Comparison of ENCODE assay signal across 1 cellular context in the genomic region with DNA sequence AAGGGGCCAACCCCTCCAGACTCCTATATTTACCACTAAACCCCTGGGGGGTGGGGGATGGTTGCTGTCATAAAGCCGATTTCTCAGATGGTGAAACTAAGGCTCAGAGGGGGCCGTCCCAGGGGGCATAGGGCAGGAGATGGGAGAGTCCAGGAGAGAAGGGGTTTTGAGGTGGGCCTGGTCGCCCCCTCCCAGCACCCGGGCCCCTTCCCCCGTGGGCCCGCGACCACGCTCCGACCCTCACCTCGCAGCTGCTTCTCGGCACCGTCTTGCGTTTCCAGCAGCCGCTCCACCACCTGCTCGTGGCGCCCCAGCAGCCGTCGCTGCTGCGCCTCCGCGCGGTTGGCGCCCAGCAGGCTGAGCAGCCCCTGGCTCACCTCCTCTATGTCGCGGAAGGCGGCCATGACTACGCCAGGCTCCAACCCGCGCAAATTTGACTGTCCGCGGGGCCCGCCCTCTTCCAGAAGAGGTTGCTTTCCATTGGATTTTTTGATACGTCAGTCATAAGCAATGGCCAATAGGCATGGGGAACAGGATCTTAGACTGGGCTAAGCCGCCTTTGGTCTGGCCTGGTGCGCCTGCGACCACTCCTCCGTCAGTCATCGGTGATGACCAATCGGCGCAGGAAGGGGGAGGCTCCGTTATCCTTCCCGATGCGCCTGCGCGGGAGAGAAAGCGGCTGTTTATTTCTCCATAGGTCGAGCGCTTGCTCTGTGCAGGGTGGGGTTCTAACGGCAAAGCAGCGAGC.
TF ChIP-seq lines count a peak whose summit lies in the region.

A gene with protein sequence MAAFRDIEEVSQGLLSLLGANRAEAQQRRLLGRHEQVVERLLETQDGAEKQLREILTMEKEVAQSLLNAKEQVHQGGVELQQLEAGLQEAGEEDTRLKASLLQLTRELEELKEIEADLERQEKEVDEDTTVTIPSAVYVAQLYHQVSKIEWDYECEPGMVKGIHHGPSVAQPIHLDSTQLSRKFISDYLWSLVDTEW (minus strand): TSS at position 410 of the 748 bp plus-strand sequence. CDS start 6 bp downstream, at position 404.

TF ChIP-seq in HepG2, 621 proteins besides CTCF, POLR2A, EP300 and RAD21 (continued from another document and continues in another):
- TF ChIP-seq TSC22D2 (CRISPR knock-in tag; IDR thresholded peaks at IDR 0.05; ENCODE audit: borderline replicate concordance) (no peak), ZZZ3 (CRISPR knock-in tag; IDR thresholded peaks at IDR 0.05; ENCODE audit: borderline replicate concordance) (no peak), SMAD1 (CRISPR knock-in tag; IDR thresholded peaks at IDR 0.05; ENCODE audit: borderline replicate concordance, low read depth) (no peak; the same call in 1 of the 2 replicates), SMARCC2 (IDR thresholded peaks at IDR 0.05) (no peak), RBM22 (optimal IDR thresholded peaks at IDR 0.05; ENCODE audit: low read length) (no peak), PLRG1 (conservative IDR thresholded peaks at IDR 0.05) (no peak), ZBTB38 (CRISPR knock-in tag; IDR thresholded peaks at IDR 0.05) (peak; percentile 44; the same call in 1 of the 2 replicates), GATAD1 (CRISPR knock-in tag; IDR thresholded peaks at IDR 0.05) (peak; percentile 38; the same call in 1 of the 2 replicates), ZNF556 (CRISPR knock-in tag; IDR thresholded peaks at IDR 0.05; ENCODE audit: borderline replicate concordance) (peak; percentile 61; the same call in 1 of the 2 replicates), ZSCAN21 (CRISPR knock-in tag; IDR thresholded peaks at IDR 0.05; ENCODE audit: borderline replicate concordance) (peak; percentile 72; the same call in 1 of the 2 replicates), MEF2D (CRISPR knock-in tag; IDR thresholded peaks at IDR 0.05) (no peak), THYN1 (CRISPR knock-in tag; IDR thresholded peaks at IDR 0.05; ENCODE audit: borderline replicate concordance, low read depth) (no peak), ZNF207 (IDR thresholded peaks at IDR 0.05; ENCODE audit: borderline replicate concordance) (no peak), ZNF138 (CRISPR knock-in tag; IDR thresholded peaks at IDR 0.05; ENCODE audit: low read depth) (0 out of 2 replicates have a peak, but pooled peaks have one; percentile 60), HCFC1 (IDR thresholded peaks at IDR 0.05; ENCODE audit: low read depth, low read length) (no peak), ZNF30 (CRISPR knock-in tag; IDR thresholded peaks at IDR 0.05) (0 out of 2 replicates have a peak, but pooled peaks have one; percentile 47), ARNTL (CRISPR knock-in tag; IDR thresholded peaks at IDR 0.05) (0 out of 2 replicates have a peak, but pooled peaks have one; percentile 51), FOSL1 (CRISPR knock-in tag; IDR thresholded peaks at IDR 0.05; ENCODE audit: borderline replicate concordance) (no peak), ZFP62 (CRISPR knock-in tag; IDR thresholded peaks at IDR 0.05) (no peak), SNAI1 (CRISPR knock-in tag; IDR thresholded peaks at IDR 0.05; ENCODE audit: borderline replicate concordance) (peak; percentile 65; the same call in 1 of the 2 replicates), CHD4 (IDR thresholded peaks at IDR 0.05; ENCODE audit: borderline replicate concordance, low read length) (no peak), HNRNPL (IDR thresholded peaks at IDR 0.05; ENCODE audit: low read depth, low read length) (no peak), ZNF383 (CRISPR knock-in tag; IDR thresholded peaks at IDR 0.05; ENCODE audit: borderline replicate concordance) (no peak), MIER2 (CRISPR knock-in tag; IDR thresholded peaks at IDR 0.05) (no peak), ZNF350 (CRISPR knock-in tag; IDR thresholded peaks at IDR 0.05; ENCODE audit: borderline replicate concordance, low read depth) (0 out of 2 replicates have a peak, but pooled peaks have one; percentile 42), MBD4 (IDR thresholded peaks at IDR 0.05; ENCODE audit: borderline replicate concordance, low read length) (no peak), ISL2 (CRISPR knock-in tag; IDR thresholded peaks at IDR 0.05) (no peak; the same call in none of the 2 replicates), ZNF432 (CRISPR knock-in tag; IDR thresholded peaks at IDR 0.05; ENCODE audit: borderline replicate concordance) (no peak), ZSCAN12 (CRISPR knock-in tag; IDR thresholded peaks at IDR 0.05) (no peak), ZNF264 (CRISPR knock-in tag; IDR thresholded peaks at IDR 0.05) (0 out of 2 replicates have a peak, but pooled peaks have one; percentile 28), HNRNPH1 (optimal IDR thresholded peaks at IDR 0.05; ENCODE audit: low read depth, low read length) (no peak), LCORL (IDR thresholded peaks at IDR 0.05) (no peak), LCORL (CRISPR knock-in tag; IDR thresholded peaks at IDR 0.05) (no peak), TBP (CRISPR knock-in tag; IDR thresholded peaks at IDR 0.05) (no peak), ZFP36 (IDR thresholded peaks at IDR 0.05; ENCODE audit: borderline replicate concordance, low read depth, low read length, partially characterized antibody) (no peak), ESRRA (CRISPR knock-in tag; IDR thresholded peaks at IDR 0.05; ENCODE audit: low read depth) (no peak), ZNF749 (CRISPR knock-in tag; IDR thresholded peaks at IDR 0.05; ENCODE audit: borderline replicate concordance) (no peak), SNAPC2 (CRISPR knock-in tag; IDR thresholded peaks at IDR 0.05) (peak; percentile 73; the same call in 1 of the 2 replicates), U2AF2 (IDR thresholded peaks at IDR 0.05; ENCODE audit: low read depth, low read length) (no peak), ZIK1 (CRISPR knock-in tag; IDR thresholded peaks at IDR 0.05; ENCODE audit: borderline replicate concordance, low read depth) (no peak), HMG20A (CRISPR knock-in tag; IDR thresholded peaks at IDR 0.05; ENCODE audit: borderline replicate concordance) (no peak), ZC3H13 (CRISPR knock-in tag; IDR thresholded peaks at IDR 0.05) (peak; percentile 51; the same call in 1 of the 2 replicates)
- TF ChIP-seq, protein P1, sequence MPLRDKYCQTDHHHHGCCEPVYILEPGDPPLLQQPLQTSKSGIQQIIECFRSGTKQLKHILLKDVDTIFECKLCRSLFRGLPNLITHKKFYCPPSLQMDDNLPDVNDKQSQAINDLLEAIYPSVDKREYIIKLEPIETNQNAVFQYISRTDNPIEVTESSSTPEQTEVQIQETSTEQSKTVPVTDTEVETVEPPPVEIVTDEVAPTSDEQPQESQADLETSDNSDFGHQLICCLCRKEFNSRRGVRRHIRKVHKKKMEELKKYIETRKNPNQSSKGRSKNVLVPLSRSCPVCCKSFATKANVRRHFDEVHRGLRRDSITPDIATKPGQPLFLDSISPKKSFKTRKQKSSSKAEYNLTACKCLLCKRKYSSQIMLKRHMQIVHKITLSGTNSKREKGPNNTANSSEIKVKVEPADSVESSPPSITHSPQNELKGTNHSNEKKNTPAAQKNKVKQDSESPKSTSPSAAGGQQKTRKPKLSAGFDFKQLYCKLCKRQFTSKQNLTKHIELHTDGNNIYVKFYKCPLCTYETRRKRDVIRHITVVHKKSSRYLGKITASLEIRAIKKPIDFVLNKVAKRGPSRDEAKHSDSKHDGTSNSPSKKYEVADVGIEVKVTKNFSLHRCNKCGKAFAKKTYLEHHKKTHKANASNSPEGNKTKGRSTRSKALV (CRISPR knock-in tag; IDR thresholded peaks at IDR 0.05), result no peak
- TF ChIP-seq, protein P2, sequence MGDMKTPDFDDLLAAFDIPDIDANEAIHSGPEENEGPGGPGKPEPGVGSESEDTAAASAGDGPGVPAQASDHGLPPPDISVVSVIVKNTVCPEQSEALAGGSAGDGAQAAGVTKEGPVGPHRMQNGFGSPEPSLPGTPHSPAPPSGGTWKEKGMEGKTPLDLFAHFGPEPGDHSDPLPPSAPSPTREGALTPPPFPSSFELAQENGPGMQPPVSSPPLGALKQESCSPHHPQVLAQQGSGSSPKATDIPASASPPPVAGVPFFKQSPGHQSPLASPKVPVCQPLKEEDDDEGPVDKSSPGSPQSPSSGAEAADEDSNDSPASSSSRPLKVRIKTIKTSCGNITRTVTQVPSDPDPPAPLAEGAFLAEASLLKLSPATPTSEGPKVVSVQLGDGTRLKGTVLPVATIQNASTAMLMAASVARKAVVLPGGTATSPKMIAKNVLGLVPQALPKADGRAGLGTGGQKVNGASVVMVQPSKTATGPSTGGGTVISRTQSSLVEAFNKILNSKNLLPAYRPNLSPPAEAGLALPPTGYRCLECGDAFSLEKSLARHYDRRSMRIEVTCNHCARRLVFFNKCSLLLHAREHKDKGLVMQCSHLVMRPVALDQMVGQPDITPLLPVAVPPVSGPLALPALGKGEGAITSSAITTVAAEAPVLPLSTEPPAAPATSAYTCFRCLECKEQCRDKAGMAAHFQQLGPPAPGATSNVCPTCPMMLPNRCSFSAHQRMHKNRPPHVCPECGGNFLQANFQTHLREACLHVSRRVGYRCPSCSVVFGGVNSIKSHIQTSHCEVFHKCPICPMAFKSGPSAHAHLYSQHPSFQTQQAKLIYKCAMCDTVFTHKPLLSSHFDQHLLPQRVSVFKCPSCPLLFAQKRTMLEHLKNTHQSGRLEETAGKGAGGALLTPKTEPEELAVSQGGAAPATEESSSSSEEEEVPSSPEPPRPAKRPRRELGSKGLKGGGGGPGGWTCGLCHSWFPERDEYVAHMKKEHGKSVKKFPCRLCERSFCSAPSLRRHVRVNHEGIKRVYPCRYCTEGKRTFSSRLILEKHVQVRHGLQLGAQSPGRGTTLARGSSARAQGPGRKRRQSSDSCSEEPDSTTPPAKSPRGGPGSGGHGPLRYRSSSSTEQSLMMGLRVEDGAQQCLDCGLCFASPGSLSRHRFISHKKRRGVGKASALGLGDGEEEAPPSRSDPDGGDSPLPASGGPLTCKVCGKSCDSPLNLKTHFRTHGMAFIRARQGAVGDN (CRISPR knock-in tag; IDR thresholded peaks at IDR 0.05), result peak; percentile 71
- TF ChIP-seq, protein P3, sequence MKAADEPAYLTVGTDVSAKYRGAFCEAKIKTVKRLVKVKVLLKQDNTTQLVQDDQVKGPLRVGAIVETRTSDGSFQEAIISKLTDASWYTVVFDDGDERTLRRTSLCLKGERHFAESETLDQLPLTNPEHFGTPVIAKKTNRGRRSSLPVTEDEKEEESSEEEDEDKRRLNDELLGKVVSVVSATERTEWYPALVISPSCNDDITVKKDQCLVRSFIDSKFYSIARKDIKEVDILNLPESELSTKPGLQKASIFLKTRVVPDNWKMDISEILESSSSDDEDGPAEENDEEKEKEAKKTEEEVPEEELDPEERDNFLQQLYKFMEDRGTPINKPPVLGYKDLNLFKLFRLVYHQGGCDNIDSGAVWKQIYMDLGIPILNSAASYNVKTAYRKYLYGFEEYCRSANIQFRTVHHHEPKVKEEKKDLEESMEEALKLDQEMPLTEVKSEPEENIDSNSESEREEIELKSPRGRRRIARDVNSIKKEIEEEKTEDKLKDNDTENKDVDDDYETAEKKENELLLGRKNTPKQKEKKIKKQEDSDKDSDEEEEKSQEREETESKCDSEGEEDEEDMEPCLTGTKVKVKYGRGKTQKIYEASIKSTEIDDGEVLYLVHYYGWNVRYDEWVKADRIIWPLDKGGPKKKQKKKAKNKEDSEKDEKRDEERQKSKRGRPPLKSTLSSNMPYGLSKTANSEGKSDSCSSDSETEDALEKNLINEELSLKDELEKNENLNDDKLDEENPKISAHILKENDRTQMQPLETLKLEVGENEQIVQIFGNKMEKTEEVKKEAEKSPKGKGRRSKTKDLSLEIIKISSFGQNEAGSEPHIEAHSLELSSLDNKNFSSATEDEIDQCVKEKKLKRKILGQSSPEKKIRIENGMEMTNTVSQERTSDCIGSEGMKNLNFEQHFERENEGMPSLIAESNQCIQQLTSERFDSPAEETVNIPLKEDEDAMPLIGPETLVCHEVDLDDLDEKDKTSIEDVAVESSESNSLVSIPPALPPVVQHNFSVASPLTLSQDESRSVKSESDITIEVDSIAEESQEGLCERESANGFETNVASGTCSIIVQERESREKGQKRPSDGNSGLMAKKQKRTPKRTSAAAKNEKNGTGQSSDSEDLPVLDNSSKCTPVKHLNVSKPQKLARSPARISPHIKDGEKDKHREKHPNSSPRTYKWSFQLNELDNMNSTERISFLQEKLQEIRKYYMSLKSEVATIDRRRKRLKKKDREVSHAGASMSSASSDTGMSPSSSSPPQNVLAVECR (CRISPR knock-in tag; IDR thresholded peaks at IDR 0.05; ENCODE audit: borderline replicate concordance), result peak; percentile 99
- TF ChIP-seq, protein P4, sequence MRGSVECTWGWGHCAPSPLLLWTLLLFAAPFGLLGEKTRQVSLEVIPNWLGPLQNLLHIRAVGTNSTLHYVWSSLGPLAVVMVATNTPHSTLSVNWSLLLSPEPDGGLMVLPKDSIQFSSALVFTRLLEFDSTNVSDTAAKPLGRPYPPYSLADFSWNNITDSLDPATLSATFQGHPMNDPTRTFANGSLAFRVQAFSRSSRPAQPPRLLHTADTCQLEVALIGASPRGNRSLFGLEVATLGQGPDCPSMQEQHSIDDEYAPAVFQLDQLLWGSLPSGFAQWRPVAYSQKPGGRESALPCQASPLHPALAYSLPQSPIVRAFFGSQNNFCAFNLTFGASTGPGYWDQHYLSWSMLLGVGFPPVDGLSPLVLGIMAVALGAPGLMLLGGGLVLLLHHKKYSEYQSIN (CRISPR knock-in tag; IDR thresholded peaks at IDR 0.05; ENCODE audit: borderline replicate concordance), result no peak
- TF ChIP-seq, protein P5, sequence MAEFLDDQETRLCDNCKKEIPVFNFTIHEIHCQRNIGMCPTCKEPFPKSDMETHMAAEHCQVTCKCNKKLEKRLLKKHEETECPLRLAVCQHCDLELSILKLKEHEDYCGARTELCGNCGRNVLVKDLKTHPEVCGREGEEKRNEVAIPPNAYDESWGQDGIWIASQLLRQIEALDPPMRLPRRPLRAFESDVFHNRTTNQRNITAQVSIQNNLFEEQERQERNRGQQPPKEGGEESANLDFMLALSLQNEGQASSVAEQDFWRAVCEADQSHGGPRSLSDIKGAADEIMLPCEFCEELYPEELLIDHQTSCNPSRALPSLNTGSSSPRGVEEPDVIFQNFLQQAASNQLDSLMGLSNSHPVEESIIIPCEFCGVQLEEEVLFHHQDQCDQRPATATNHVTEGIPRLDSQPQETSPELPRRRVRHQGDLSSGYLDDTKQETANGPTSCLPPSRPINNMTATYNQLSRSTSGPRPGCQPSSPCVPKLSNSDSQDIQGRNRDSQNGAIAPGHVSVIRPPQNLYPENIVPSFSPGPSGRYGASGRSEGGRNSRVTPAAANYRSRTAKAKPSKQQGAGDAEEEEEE (CRISPR knock-in tag; IDR thresholded peaks at IDR 0.05; ENCODE audit: borderline replicate concordance), result no peak
- TF ChIP-seq, protein P6, sequence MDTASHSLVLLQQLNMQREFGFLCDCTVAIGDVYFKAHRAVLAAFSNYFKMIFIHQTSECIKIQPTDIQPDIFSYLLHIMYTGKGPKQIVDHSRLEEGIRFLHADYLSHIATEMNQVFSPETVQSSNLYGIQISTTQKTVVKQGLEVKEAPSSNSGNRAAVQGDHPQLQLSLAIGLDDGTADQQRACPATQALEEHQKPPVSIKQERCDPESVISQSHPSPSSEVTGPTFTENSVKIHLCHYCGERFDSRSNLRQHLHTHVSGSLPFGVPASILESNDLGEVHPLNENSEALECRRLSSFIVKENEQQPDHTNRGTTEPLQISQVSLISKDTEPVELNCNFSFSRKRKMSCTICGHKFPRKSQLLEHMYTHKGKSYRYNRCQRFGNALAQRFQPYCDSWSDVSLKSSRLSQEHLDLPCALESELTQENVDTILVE (CRISPR knock-in tag; IDR thresholded peaks at IDR 0.05), result no peak
- TF ChIP-seq, protein P7, sequence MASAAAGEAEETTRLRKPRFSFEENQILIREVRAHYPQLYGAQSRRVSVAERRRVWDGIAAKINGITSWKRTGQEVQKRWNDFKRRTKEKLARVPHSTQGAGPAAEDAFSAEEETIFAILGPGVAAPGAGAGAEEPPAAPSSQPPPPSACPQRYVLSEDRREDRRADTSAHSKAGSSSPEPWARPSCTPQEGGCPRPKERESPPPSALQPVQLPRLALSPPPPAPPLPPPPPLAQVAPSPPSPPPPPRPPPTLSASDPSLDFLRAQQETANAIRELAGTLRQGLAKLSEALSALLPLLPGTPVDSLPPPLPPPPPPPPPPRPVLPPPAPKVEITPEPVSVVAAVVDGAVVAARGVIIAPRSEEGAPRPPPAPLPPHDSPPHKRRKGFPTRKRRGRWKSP (CRISPR knock-in tag; IDR thresholded peaks at IDR 0.05), result peak; percentile 60; the same call in 1 of the 2 replicates
